Comparison of ENCODE assay signal across 1 cellular context in the genomic region with DNA sequence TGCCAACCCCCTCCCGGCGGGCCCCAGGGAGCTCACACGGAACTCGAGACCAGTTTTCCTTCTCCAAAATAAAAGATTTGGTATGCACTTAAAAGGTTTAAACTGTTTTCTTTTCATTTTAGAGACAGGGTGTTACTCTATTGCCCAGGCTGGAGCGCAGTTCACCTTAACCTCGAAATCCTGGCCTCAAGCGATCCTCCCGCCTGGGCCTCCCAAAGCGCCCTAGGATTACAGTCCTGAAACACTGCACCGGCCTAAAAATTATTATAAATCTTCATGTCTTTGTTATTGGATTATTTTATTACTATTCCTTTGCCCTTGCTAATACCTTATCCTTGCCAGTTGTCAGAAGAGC.
TF ChIP-seq lines count a peak whose summit lies in the region.

No MANE protein-coding gene starts in this region.

TF ChIP-seq in endothelial cell of umbilical vein, 7 proteins besides CTCF, POLR2A, EP300 and RAD21 (continued from another document):
- no peak for TF ChIP-seq JUN (IDR thresholded peaks at IDR 0.05; ENCODE audit: borderline replicate concordance, insufficient read depth, insufficient read length, low read depth)
- TF ChIP-seq, protein P1, sequence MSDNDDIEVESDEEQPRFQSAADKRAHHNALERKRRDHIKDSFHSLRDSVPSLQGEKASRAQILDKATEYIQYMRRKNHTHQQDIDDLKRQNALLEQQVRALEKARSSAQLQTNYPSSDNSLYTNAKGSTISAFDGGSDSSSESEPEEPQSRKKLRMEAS (IDR thresholded peaks at IDR 0.05; ENCODE audit: insufficient read depth, insufficient read length): no peak
- TF ChIP-seq FOS (IDR thresholded peaks at IDR 0.05; ENCODE audit: borderline replicate concordance, insufficient read depth, low read length): no peak
